Comparison of ENCODE assay signal across 22 cellular contexts in genomic region chr7:5388905-5389433, GRCh38.
"Had no signal": no experiment of that assay in that cellular context is flagged by ENCODE, and none has a peak within 500 bp of the region (broad histone marks: within the 10 kb centered on the region; RNA-seq: fewer than 3 reads in every experiment).

No MANE protein-coding gene starts in this region.

- H3K9me3 Mint-ChIP-seq: activated CD4-positive, alpha-beta memory T cell treated with anti-CD3 and anti-CD28 coated beads for 36 hours; activated naive CD4-positive, alpha-beta T cell treated with anti-CD3 and anti-CD28 coated beads, Interleukin-2, amount 10 ng/mL, durations not matched to agents 7 days and 5 days; memory B cell; nephron progenitor cell; stimulated activated naive B cell treated with anti-CD40 and anti-IgM and Interleukin-4, amounts not matched to agents 10 μg/mL and 1 μg/mL and 100 μg/mL, for 72 hours; T-helper 1 cell treated with Interleukin-12 subunit alpha and Interleukin-12 subunit beta and Interleukin-4 antibody, amounts not matched to agents 30 μg/mL and 1 μg/mL, for 36 hours had no signal

- H3K4me3 Mint-ChIP-seq: activated CD4-positive, alpha-beta memory T cell treated with anti-CD3 and anti-CD28 coated beads for 36 hours; activated naive CD4-positive, alpha-beta T cell treated with anti-CD3 and anti-CD28 coated beads, Interleukin-2, amount 10 ng/mL, durations not matched to agents 7 days and 5 days; memory B cell; nephron progenitor cell; stimulated activated naive B cell treated with anti-CD40 and anti-IgM and Interleukin-4, amounts not matched to agents 10 μg/mL and 1 μg/mL and 100 μg/mL, for 72 hours; T-helper 1 cell treated with Interleukin-12 subunit alpha and Interleukin-12 subunit beta and Interleukin-4 antibody, amounts not matched to agents 30 μg/mL and 1 μg/mL, for 36 hours had no signal

- H3K4me3 ChIP-seq: coronary artery, mucosa of descending colon, smooth muscle cell, upper lobe of left lung had no signal

- H3K4me2 ChIP-seq: smooth muscle cell had no signal

- H3K27ac ChIP-seq: coronary artery, epithelial cell of prostate, upper lobe of left lung had no signal

- H3K27me3 Mint-ChIP-seq: activated CD4-positive, alpha-beta memory T cell treated with anti-CD3 and anti-CD28 coated beads for 36 hours; activated naive CD4-positive, alpha-beta T cell treated with anti-CD3 and anti-CD28 coated beads, Interleukin-2, amount 10 ng/mL, durations not matched to agents 7 days and 5 days; memory B cell; stimulated activated naive B cell treated with anti-CD40 and anti-IgM and Interleukin-4, amounts not matched to agents 10 μg/mL and 1 μg/mL and 100 μg/mL, for 72 hours had no signal

- H3K9me3 ChIP-seq: mucosa of descending colon, upper lobe of left lung had no signal

- H3K27me3 ChIP-seq: upper lobe of left lung had no signal

- ATAC-seq: left ventricle myocardium superior; mucosa of descending colon; sciatic nerve; stimulated activated naive B cell treated with anti-CD40 and anti-IgM and Interleukin-4, amounts not matched to agents 10 μg/mL and 1 μg/mL and 100 μg/mL, for 72 hours had no signal

- DNase-seq: activated CD4-positive, alpha-beta memory T cell treated with anti-CD3 and anti-CD28 coated beads for 36 hours; activated CD4-positive, alpha-beta T cell treated with anti-CD3 and anti-CD28 coated beads for 48 hours; activated effector memory CD4-positive, alpha-beta T cell treated with anti-CD3 and anti-CD28 coated beads, Interleukin-2, amount 50 U/mL, for 16 hours; activated naive CD4-positive, alpha-beta T cell treated with anti-CD3 and anti-CD28 coated beads, Interleukin-2, amount 10 ng/mL, durations not matched to agents 7 days and 5 days; activated T-cell treated with anti-CD3 and anti-CD28 coated beads for 4 hours; amygdala; cerebellar nuclear complex; foreskin fibroblast; left ventricle myocardium superior; nephron progenitor cell; nucleus accumbens; posterior cingulate gyrus; stimulated activated CD4-positive, alpha-beta T cell treated with anti-CD3 and anti-CD28 coated beads, Interleukin-15, amount 100 ng/mL, for 24 hours; stimulated activated naive B cell treated with anti-CD40 and anti-IgM and Interleukin-4, amounts not matched to agents 10 μg/mL and 1 μg/mL and 100 μg/mL, for 72 hours had no signal

- H3K27ac Mint-ChIP-seq: activated CD4-positive, alpha-beta memory T cell treated with anti-CD3 and anti-CD28 coated beads for 36 hours; activated naive CD4-positive, alpha-beta T cell treated with anti-CD3 and anti-CD28 coated beads, Interleukin-2, amount 10 ng/mL, durations not matched to agents 7 days and 5 days; memory B cell; nephron progenitor cell; T-helper 1 cell treated with Interleukin-12 subunit alpha and Interleukin-12 subunit beta and Interleukin-4 antibody, amounts not matched to agents 30 μg/mL and 1 μg/mL, for 36 hours had no signal
